Comparison of ENCODE assay signal across 9 cellular contexts in genomic region chr7:157412021-157412443, GRCh38.
DNase-seq lines count a peak whose midpoint lies in the region; ATAC-seq lines count a peak whose summit lies in the region.
"Had no signal": no experiment of that assay in that cellular context is flagged by ENCODE, and none has a peak within 500 bp of the region (broad histone marks: within the 10 kb centered on the region; RNA-seq: fewer than 3 reads in every experiment).

No MANE protein-coding gene starts in this region.

- H3K4me1 Mint-ChIP-seq in activated CD8-positive, alpha-beta memory T cell treated with anti-CD3 and anti-CD28 coated beads, Interleukin-2, amount 10 ng/mL, durations not matched to agents 7 days and 5 days, result peaks cover 31% of the 10 kb centered on the region

- peaks cover 13% of the 10 kb centered on the region for H3K36me3 Mint-ChIP-seq in activated CD8-positive, alpha-beta memory T cell treated with anti-CD3 and anti-CD28 coated beads, Interleukin-2, amount 10 ng/mL, durations not matched to agents 7 days and 5 days

- CTCF ChIA-PET in activated CD8-positive, alpha-beta memory T cell treated with anti-CD3 and anti-CD28 coated beads, Interleukin-2, amount 10 ng/mL, durations not matched to agents 7 days and 5 days (lab: Charles Lee), result interaction anchor here (1.0 kb wide), 1 partner anchor 19 kb away, joined by 3 read pairs; no protein-coding TSS in a partner anchor

- no peaks in the 10 kb centered on the region for H3K9me3 ChIP-seq in iPS-15b (ENCODE audit: control insufficient read depth, insufficient read depth, low read length)

- no peaks in the 10 kb centered on the region for H3K9me3 Mint-ChIP-seq in activated CD8-positive, alpha-beta memory T cell treated with anti-CD3 and anti-CD28 coated beads, Interleukin-2, amount 10 ng/mL, durations not matched to agents 7 days and 5 days (ENCODE audit: low read depth)

- no peaks in the 10 kb centered on the region for H3K27me3 Mint-ChIP-seq in activated CD8-positive, alpha-beta memory T cell treated with anti-CD3 and anti-CD28 coated beads, Interleukin-2, amount 10 ng/mL, durations not matched to agents 7 days and 5 days

- H3K4me1 ChIP-seq in iPS-15b (ENCODE audit: control insufficient read depth, insufficient read depth, low read length), result peaks cover 8% of the 10 kb centered on the region

- peak overlapping the region; percentile 37 for H3K4me3 Mint-ChIP-seq in activated CD8-positive, alpha-beta memory T cell treated with anti-CD3 and anti-CD28 coated beads, Interleukin-2, amount 10 ng/mL, durations not matched to agents 7 days and 5 days

- H3K27ac Mint-ChIP-seq in activated CD8-positive, alpha-beta memory T cell treated with anti-CD3 and anti-CD28 coated beads, Interleukin-2, amount 10 ng/mL, durations not matched to agents 7 days and 5 days, result peak overlapping the region; percentile 86

- peaks cover 70% of the 10 kb centered on the region for H3K36me3 ChIP-seq in iPS-15b (ENCODE audit: control insufficient read depth, insufficient read depth, low read length)

- ATAC-seq in HG03520 (IDR thresholded peaks at IDR 0.05; ENCODE audit: unreplicated experiment) (peak; percentile 63), HG03280 (IDR thresholded peaks at IDR 0.05; ENCODE audit: unreplicated experiment) (no peak)
- ATAC-seq in activated CD8-positive, alpha-beta memory T cell treated with anti-CD3 and anti-CD28 coated beads, Interleukin-2, amount 10 ng/mL, durations not matched to agents 7 days and 5 days, result peak; percentile 90

- peak overlapping the region; percentile 39 for H3K9ac ChIP-seq in iPS-15b (ENCODE audit: low read depth, low read length)

- no peaks in the 10 kb centered on the region for H3K27me3 ChIP-seq in iPS-15b (ENCODE audit: control insufficient read depth, insufficient read depth, low read length)
- H3K27me3 ChIP-seq: cardiac muscle cell had no signal

- peak; percentile 92 for DNase-seq in A172 (ENCODE audit: low spot score)
- peak; percentile 89 for DNase-seq in activated CD8-positive, alpha-beta memory T cell treated with anti-CD3 and anti-CD28 coated beads, Interleukin-2, amount 10 ng/mL, durations not matched to agents 7 days and 5 days
- DNase-seq in superior temporal gyrus (ENCODE audit: extremely low spot score), result no peak
- DNase-seq in kidney glomerular epithelial cell (lab: John Stamatoyannopoulos, UW), result no peak
- no peak for DNase-seq in NCI-H510A (lab: John Stamatoyannopoulos, UW)

- H3K4me3 ChIP-seq in iPS-15b (ENCODE audit: low read depth, low read length), result no peak overlapping the region
- H3K4me3 ChIP-seq: cardiac muscle cell had no signal

Comparison
In these comparisons a context has a peak if more than half of its experiments do, and no peak if none do; other contexts are left out.
1. DNase-seq: peak in A172 (single experiment) and activated CD8-positive, alpha-beta memory T cell treated with anti-CD3 and anti-CD28 coated beads, Interleukin-2, amount 10 ng/mL, durations not matched to agents 7 days and 5 days (single experiment); none in superior temporal gyrus (single experiment), kidney glomerular epithelial cell (single experiment) and NCI-H510A (single experiment).